In genomic region chr11:65581928-65582327, GRCh38 we compare ENCODE assay signal across 1 cellular context.
TF ChIP-seq lines count a peak whose summit lies in the region.

No MANE protein-coding gene starts in this region.

TF ChIP-seq in IMR-90, 13 proteins besides CTCF, POLR2A, EP300 and RAD21:
- TF ChIP-seq MAZ (IDR thresholded peaks at IDR 0.05; ENCODE audit: borderline replicate concordance, low read depth, low read length) (no peak), BHLHE40 (IDR thresholded peaks at IDR 0.05; ENCODE audit: low read depth, low read length) (no peak), CHD1 (IDR thresholded peaks at IDR 0.05; ENCODE audit: low read depth, low read length) (no peak), SMC3 (IDR thresholded peaks at IDR 0.05; ENCODE audit: low read depth, low read length) (no peak), CEBPB (IDR thresholded peaks at IDR 0.05; ENCODE audit: low read depth, low read length) (no peak), NFE2L2 (IDR thresholded peaks at IDR 0.05; ENCODE audit: low read depth, low read length) (no peak), ELK1 (IDR thresholded peaks at IDR 0.05; ENCODE audit: borderline replicate concordance, low read depth, low read length) (no peak), RCOR1 (IDR thresholded peaks at IDR 0.05; ENCODE audit: insufficient replicate concordance, low read length) (no peak), MAFK (IDR thresholded peaks at IDR 0.05; ENCODE audit: low read depth, low read length) (no peak), MXI1 (IDR thresholded peaks at IDR 0.05; ENCODE audit: borderline replicate concordance, low read depth, low read length) (no peak), RFX5 (IDR thresholded peaks at IDR 0.05; ENCODE audit: low read depth, low read length) (no peak), FOS (IDR thresholded peaks at IDR 0.05; ENCODE audit: low read depth, low read length) (no peak)
- TF ChIP-seq, protein P1, sequence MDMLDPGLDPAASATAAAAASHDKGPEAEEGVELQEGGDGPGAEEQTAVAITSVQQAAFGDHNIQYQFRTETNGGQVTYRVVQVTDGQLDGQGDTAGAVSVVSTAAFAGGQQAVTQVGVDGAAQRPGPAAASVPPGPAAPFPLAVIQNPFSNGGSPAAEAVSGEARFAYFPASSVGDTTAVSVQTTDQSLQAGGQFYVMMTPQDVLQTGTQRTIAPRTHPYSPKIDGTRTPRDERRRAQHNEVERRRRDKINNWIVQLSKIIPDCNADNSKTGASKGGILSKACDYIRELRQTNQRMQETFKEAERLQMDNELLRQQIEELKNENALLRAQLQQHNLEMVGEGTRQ (IDR thresholded peaks at IDR 0.05; ENCODE audit: low read depth, low read length): no peak
